18 cellular contexts compared by ENCODE assay signal in the genomic region with DNA sequence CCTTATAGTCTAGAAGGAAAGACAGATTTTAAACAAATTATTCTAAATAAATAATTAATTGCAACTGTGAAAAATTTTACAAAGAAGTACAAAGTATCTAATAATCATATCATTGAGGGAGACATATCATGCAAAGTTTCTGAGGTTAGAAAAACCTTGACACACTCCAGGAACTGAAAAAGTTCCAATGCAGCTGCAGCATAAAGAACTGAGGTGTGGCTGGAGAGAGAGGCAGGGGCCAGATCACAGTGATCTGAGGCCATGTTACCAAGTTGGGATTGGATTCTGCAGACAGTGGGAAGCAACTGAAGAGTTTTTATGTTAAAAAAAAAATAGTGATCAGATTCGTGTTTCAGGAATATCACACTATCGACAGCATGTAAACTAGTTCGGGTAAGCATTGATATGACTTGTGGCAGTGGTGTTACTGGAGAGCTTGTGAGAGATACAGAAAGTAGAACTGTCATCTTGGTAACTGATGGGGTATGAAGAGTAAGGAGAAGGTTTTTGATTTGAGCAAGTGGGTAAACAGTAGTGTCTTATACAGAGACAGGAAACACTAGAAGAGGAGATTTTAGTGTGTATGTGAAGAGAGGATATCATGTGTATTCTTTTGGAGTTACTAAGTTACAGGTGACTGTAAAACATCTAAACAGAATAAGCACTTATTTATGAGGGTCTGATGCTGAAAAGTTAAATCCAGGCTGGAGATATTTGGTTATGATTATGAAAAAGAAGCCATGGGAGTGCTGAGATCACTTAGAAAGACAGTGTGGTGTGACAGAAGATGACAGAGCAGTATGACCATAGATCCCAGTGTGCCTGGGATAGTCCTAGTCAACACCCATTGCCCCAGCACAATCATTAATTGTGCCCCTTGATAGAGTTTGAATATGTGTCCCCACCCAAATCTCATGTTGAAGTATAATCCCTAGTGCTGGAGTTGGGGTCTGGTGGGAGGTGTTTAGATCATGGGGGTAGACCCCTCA. TPM values are rescaled to one million over a fixed set of nuclear protein-coding genes. Genes with fewer than 3 reads are reported as not detected.
A peak's percentile ranks its signal among the peaks of the same experiment; 100 is the strongest.
DNase-seq lines count a peak whose midpoint lies in the region; ATAC-seq and TF ChIP-seq lines count a peak whose summit lies in the region.
"Had no signal": no experiment of that assay in that cellular context is flagged by ENCODE, and none has a peak within 500 bp of the region (broad histone marks: within the 10 kb centered on the region; RNA-seq: fewer than 3 reads in every experiment).

No MANE protein-coding gene starts in this region.

- TF ChIP-seq EP300 in gastroesophageal sphincter (IDR thresholded peaks at IDR 0.05): no peak

- 88 to 93% methylated on average over 3 of the region's 3 CpGs for WGBS in gastroesophageal sphincter (ENCODE audit: low coverage in 1 of 2), 2 donors

- DNase-seq in stimulated activated CD4-positive, alpha-beta T cell treated with anti-CD3 and anti-CD28 coated beads, Interleukin-1b, Interleukin-23, amount 100 ng/mL, for 48 hours: no peak
- DNase-seq in NCI-H1092 (lab: John Stamatoyannopoulos, UW): no peak
- DNase-seq: activated T-cell treated with anti-CD3 and anti-CD28 coated beads for 4 hours, adrenal gland, DMS79, MM.1S, SW 1271 had no signal

- H3K27me3 Mint-ChIP-seq in activated T-helper 17 cell treated with anti-CD3 and anti-CD28 coated beads, Interleukin-2, amount 50 U/mL, for 72 hours: peaks cover 18% of the 10 kb centered on the region

- no peak overlapping the region for H3K27ac ChIP-seq in gastroesophageal sphincter
- H3K27ac ChIP-seq: adrenal gland, epithelial cell of prostate had no signal

- H3K4me3 Mint-ChIP-seq in activated T-helper 17 cell treated with anti-CD3 and anti-CD28 coated beads, Interleukin-2, amount 50 U/mL, for 72 hours: no peak overlapping the region
- H3K4me3 Mint-ChIP-seq: nephron had no signal

- no peaks in the 10 kb centered on the region for H3K27me3 ChIP-seq in gastroesophageal sphincter
- H3K27me3 ChIP-seq: adrenal gland had no signal

- TF ChIP-seq CTCF in gastroesophageal sphincter (IDR thresholded peaks at IDR 0.05): no peak

- H3K4me3 ChIP-seq in gastroesophageal sphincter: no peak overlapping the region
- H3K4me3 ChIP-seq: adrenal gland, HAP-1 had no signal

- H3K27ac Mint-ChIP-seq in activated T-helper 17 cell treated with anti-CD3 and anti-CD28 coated beads, Interleukin-2, amount 50 U/mL, for 72 hours: no peak overlapping the region
- H3K27ac Mint-ChIP-seq: nephron had no signal

- no peak for TF ChIP-seq POLR2A in gastroesophageal sphincter (IDR thresholded peaks at IDR 0.05)

- H3K36me3 Mint-ChIP-seq in activated T-helper 17 cell treated with anti-CD3 and anti-CD28 coated beads, Interleukin-2, amount 50 U/mL, for 72 hours (ENCODE audit: low read depth): no peaks in the 10 kb centered on the region

- no peaks in the 10 kb centered on the region for H3K4me1 Mint-ChIP-seq in activated T-helper 17 cell treated with anti-CD3 and anti-CD28 coated beads, Interleukin-2, amount 50 U/mL, for 72 hours

- no peaks in the 10 kb centered on the region for H3K36me3 ChIP-seq in gastroesophageal sphincter
- H3K36me3 ChIP-seq: adrenal gland, HAP-1 had no signal

- H3K9me3 ChIP-seq in gastroesophageal sphincter: no peaks in the 10 kb centered on the region
- H3K9me3 ChIP-seq: adrenal gland, HAP-1 had no signal

- ATAC-seq in GM18520 (IDR thresholded peaks at IDR 0.05; ENCODE audit: unreplicated experiment) (peak; percentile 83), GM21381 (IDR thresholded peaks at IDR 0.05; ENCODE audit: unreplicated experiment) (peak; percentile 84), HG03095 (IDR thresholded peaks at IDR 0.05; ENCODE audit: unreplicated experiment) (peak; percentile 54), gastroesophageal sphincter (no peak)
- peak; percentile 70 for ATAC-seq in activated T-helper 17 cell treated with anti-CD3 and anti-CD28 coated beads, Interleukin-2, amount 50 U/mL, for 72 hours (replicated peaks)
- no peak for ATAC-seq in activated CD4-positive, CD25-positive, alpha-beta regulatory T cell treated with anti-CD3 and anti-CD28 coated beads, Interleukin-2, amount 50 U/mL, for 24 hours
- ATAC-seq: left lobe of liver, sciatic nerve had no signal

- H3K4me1 ChIP-seq in gastroesophageal sphincter: no peaks in the 10 kb centered on the region
- H3K4me1 ChIP-seq: adrenal gland had no signal

- H3K9me3 Mint-ChIP-seq in activated T-helper 17 cell treated with anti-CD3 and anti-CD28 coated beads, Interleukin-2, amount 50 U/mL, for 72 hours: no peaks in the 10 kb centered on the region
- H3K9me3 Mint-ChIP-seq: nephron had no signal

RNA-seq across cellular contexts. Expression of a gene that starts 15.6 kb away (rescaled TPM):
- total RNA-seq in activated T-helper 17 cell treated with anti-CD3 and anti-CD28 coated beads, Interleukin-2, amount 50 U/mL, for 72 hours: 10 to 100 TPM in 1 of 2 donors, 1 to 10 TPM in 1; 9.8 to 76.0 TPM
- total RNA-seq in gastroesophageal sphincter: 100 to 1,000 TPM in 2 of 4 donors, 10 to 100 TPM in 2; 79.3 to 118 (median 98.4) TPM

Comparison
In these comparisons a context has a peak if more than half of its experiments do, and no peak if none do; other contexts are left out.
1. ATAC-seq: peak in GM18520 (single experiment), GM21381 (single experiment), HG03095 (single experiment) and activated T-helper 17 cell treated with anti-CD3 and anti-CD28 coated beads, Interleukin-2, amount 50 U/mL, for 72 hours (single experiment); none in gastroesophageal sphincter (single experiment) and activated CD4-positive, CD25-positive, alpha-beta regulatory T cell treated with anti-CD3 and anti-CD28 coated beads, Interleukin-2, amount 50 U/mL, for 24 hours (0 of 2).